In genomic region chr4:8289151-8289750, GRCh38 we compare ENCODE assay signal across 1 cellular context.
TF ChIP-seq lines count a peak whose summit lies in the region.

No MANE protein-coding gene starts in this region.

TF ChIP-seq in HepG2, 621 proteins besides CTCF, POLR2A, EP300 and RAD21 (continued from another document):
- no peak for TF ChIP-seq ZXDC (CRISPR knock-in tag; IDR thresholded peaks at IDR 0.05)
- TF ChIP-seq POLR2AphosphoS5 (IDR thresholded peaks at IDR 0.05; ENCODE audit: low read depth, low read length), result no peak
- TF ChIP-seq RFXANK (CRISPR knock-in tag; IDR thresholded peaks at IDR 0.05), result no peak
- no peak for TF ChIP-seq MZF1 (CRISPR knock-in tag; IDR thresholded peaks at IDR 0.05; ENCODE audit: borderline replicate concordance)
- TF ChIP-seq PHF8 (CRISPR knock-in tag; IDR thresholded peaks at IDR 0.05), result no peak
- TF ChIP-seq ZNF333 (CRISPR knock-in tag; IDR thresholded peaks at IDR 0.05; ENCODE audit: borderline replicate concordance), result no peak
- no peak for TF ChIP-seq IKZF4 (CRISPR knock-in tag; IDR thresholded peaks at IDR 0.05; ENCODE audit: borderline replicate concordance, low read depth, not compliant biosample characterization)
- TF ChIP-seq ZSCAN21 (CRISPR knock-in tag; IDR thresholded peaks at IDR 0.05; ENCODE audit: borderline replicate concordance), result no peak
- TF ChIP-seq, protein P1, sequence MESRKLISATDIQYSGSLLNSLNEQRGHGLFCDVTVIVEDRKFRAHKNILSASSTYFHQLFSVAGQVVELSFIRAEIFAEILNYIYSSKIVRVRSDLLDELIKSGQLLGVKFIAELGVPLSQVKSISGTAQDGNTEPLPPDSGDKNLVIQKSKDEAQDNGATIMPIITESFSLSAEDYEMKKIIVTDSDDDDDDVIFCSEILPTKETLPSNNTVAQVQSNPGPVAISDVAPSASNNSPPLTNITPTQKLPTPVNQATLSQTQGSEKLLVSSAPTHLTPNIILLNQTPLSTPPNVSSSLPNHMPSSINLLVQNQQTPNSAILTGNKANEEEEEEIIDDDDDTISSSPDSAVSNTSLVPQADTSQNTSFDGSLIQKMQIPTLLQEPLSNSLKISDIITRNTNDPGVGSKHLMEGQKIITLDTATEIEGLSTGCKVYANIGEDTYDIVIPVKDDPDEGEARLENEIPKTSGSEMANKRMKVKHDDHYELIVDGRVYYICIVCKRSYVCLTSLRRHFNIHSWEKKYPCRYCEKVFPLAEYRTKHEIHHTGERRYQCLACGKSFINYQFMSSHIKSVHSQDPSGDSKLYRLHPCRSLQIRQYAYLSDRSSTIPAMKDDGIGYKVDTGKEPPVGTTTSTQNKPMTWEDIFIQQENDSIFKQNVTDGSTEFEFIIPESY (CRISPR knock-in tag; IDR thresholded peaks at IDR 0.05), result no peak
- TF ChIP-seq ZNF383 (CRISPR knock-in tag; IDR thresholded peaks at IDR 0.05; ENCODE audit: borderline replicate concordance), result no peak
- no peak for TF ChIP-seq ZFP36L1 (CRISPR knock-in tag; IDR thresholded peaks at IDR 0.05)
- no peak for TF ChIP-seq CEBPG (CRISPR knock-in tag; IDR thresholded peaks at IDR 0.05)
- no peak for TF ChIP-seq ZNF660 (CRISPR knock-in tag; IDR thresholded peaks at IDR 0.05; ENCODE audit: borderline replicate concordance, low read depth)
- no peak for TF ChIP-seq ZNF10 (CRISPR knock-in tag; IDR thresholded peaks at IDR 0.05; ENCODE audit: borderline replicate concordance, low read depth)
- TF ChIP-seq, protein P2, sequence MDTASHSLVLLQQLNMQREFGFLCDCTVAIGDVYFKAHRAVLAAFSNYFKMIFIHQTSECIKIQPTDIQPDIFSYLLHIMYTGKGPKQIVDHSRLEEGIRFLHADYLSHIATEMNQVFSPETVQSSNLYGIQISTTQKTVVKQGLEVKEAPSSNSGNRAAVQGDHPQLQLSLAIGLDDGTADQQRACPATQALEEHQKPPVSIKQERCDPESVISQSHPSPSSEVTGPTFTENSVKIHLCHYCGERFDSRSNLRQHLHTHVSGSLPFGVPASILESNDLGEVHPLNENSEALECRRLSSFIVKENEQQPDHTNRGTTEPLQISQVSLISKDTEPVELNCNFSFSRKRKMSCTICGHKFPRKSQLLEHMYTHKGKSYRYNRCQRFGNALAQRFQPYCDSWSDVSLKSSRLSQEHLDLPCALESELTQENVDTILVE (CRISPR knock-in tag; IDR thresholded peaks at IDR 0.05), result no peak
- no peak for TF ChIP-seq SSRP1 (CRISPR knock-in tag; IDR thresholded peaks at IDR 0.05)
